Comparison of ENCODE assay signal across 18 cellular contexts in the genomic region with DNA sequence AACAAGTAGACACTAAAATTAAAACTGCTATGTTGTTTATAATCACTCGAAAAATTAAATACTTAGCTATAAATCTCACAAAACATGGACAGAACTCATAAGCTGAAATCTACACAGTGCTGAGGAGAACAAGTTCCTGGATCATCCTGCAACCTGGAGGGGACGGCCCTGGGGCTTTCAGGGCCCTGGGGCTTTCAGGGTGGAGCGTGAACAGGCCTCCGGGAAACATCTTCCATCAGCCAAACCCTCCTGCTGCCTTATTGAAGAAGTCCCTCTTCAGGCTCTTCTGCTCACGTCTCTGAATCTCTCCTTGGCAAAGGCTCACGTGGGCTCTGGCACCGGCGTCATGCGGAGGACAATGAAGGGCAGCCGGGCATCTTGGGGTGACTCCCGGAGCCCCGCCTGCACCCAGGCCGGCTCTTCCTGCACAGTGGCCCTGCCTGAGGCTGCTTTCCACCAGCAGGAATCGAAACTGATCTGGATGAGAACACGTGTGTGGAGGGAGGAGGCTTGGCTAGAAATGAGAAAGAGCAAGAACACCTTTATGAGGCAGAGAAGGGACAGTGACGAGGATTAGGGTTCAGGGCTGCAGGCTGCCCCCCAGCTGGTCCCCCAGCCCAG.
DNase-seq lines count a peak whose midpoint lies in the region; ATAC-seq, FAIRE-seq and TF ChIP-seq lines count a peak whose summit lies in the region.
"Had no signal": no experiment of that assay in that cellular context is flagged by ENCODE, and none has a peak within 500 bp of the region (broad histone marks: within the 10 kb centered on the region; RNA-seq: fewer than 3 reads in every experiment).

No MANE protein-coding gene starts in this region.

- CTCF ChIA-PET in RWPE1 (lab: Yijun Ruan, JAX) = interaction anchor here (0.8 kb wide), 1 partner anchor 146 kb away, joined by 6 read pairs; no protein-coding TSS in a partner anchor

- H3K36me3 ChIP-seq in mucosa of descending colon (ENCODE audit: low read depth) = no peaks in the 10 kb centered on the region
- no peaks in the 10 kb centered on the region for H3K36me3 ChIP-seq in SJCRH30
- H3K36me3 ChIP-seq: BLaER1 treated with 17β-estradiol and CSF1 and Interleukin-3, amounts not matched to agents 10 nM and 100 nM had no signal

- H3K4me1 ChIP-seq in mucosa of descending colon (ENCODE audit: low read depth) = no peaks in the 10 kb centered on the region
- no peaks in the 10 kb centered on the region for H3K4me1 ChIP-seq in SJCRH30

- POLR2A ChIA-PET in RWPE1 (lab: Yijun Ruan, JAX; ENCODE audit: low non-redundant PET) = no interaction called here

- no peak overlapping the region for H3K4me3 ChIP-seq in mucosa of descending colon
- H3K4me3 ChIP-seq in SJCRH30 = no peak overlapping the region
- H3K4me3 ChIP-seq: BLaER1 treated with 17β-estradiol and CSF1 and Interleukin-3, amounts not matched to agents 10 nM and 100 nM; lung had no signal

- peak; percentile 36 for FAIRE-seq in HTR-8/SVneo (lab: Jason Lieb, UNC)
- FAIRE-seq: colon, H1, RCC 7860 had no signal

- TF ChIP-seq CTCF in RWPE1 (conservative IDR thresholded peaks at IDR 0.05; ENCODE audit: low read depth) (no peak), mucosa of descending colon (IDR thresholded peaks at IDR 0.05) (no peak)

- H3K9me3 ChIP-seq in mucosa of descending colon (no peaks in the 10 kb centered on the region), SJCRH30 (replicated peaks) (peaks cover 5% of the 10 kb centered on the region)
- H3K9me3 ChIP-seq: BLaER1 treated with 17β-estradiol and CSF1 and Interleukin-3, amounts not matched to agents 10 nM and 100 nM had no signal

- intact Hi-C loops in mucosa of descending colon (cut with DNase I, micrococcal nuclease) = no loop called here

- H3K27ac ChIP-seq in RWPE1 = no peak overlapping the region
- H3K27ac ChIP-seq in SJCRH30 = no peak overlapping the region
- H3K27ac ChIP-seq: BLaER1 treated with 17β-estradiol and CSF1 and Interleukin-3, amounts not matched to agents 10 nM and 100 nM had no signal

- ATAC-seq in mucosa of descending colon = peak; percentile 91
- ATAC-seq in GM18868 (IDR thresholded peaks at IDR 0.05; ENCODE audit: unreplicated experiment) = no peak
- ATAC-seq: sciatic nerve had no signal

- H3K27me3 ChIP-seq in SJCRH30 = peaks cover 10% of the 10 kb centered on the region
- H3K27me3 ChIP-seq: BLaER1 treated with 17β-estradiol and CSF1 and Interleukin-3, amounts not matched to agents 10 nM and 100 nM had no signal

- peak; percentile 13 for DNase-seq in EL
- peak; percentile 12 for DNase-seq in HTR-8/SVneo (ENCODE audit: insufficient read length, low spot score)
- peak; percentile 18 for DNase-seq in RWPE1 (ENCODE audit: low spot score)
- peak in 2 of 3 donors; percentile 21 to 40 for DNase-seq in mucosa of descending colon
- no peak for DNase-seq in NCI-H524 treated with DMSO at 0.1 percent for 48 hours (lab: John Stamatoyannopoulos, UW)
- no peak for DNase-seq in kidney tubule cell (ENCODE audit: low spot score)
- no peak for DNase-seq in SJCRH30
- DNase-seq: DND-41; NCI-H1105 treated with DMSO at 0.1 percent for 48 hours; NCI-H446; stimulated activated CD4-positive, alpha-beta T cell treated with anti-CD3 and anti-CD28 coated beads, Interleukin-2, amount 100 ng/mL, for 24 hours had no signal

Comparison
In these comparisons a context has a peak if more than half of its experiments do, and no peak if none do; other contexts are left out.
1. DNase-seq: peak in EL (single experiment), HTR-8/SVneo (single experiment), RWPE1 (single experiment) and mucosa of descending colon (2 of 3); none in NCI-H524 treated with DMSO at 0.1 percent for 48 hours (single experiment), kidney tubule cell (single experiment) and SJCRH30 (0 of 2).